Comparison of ENCODE assay signal across 35 cellular contexts in genomic region chr5:77461287-77461686, GRCh38.
"Had no signal": no experiment of that assay in that cellular context is flagged by ENCODE, and none has a peak within 500 bp of the region (broad histone marks: within the 10 kb centered on the region; RNA-seq: fewer than 3 reads in every experiment).

No MANE protein-coding gene starts in this region.

- H3K9me3 ChIP-seq: MG63 had no signal

- H3K27ac ChIP-seq: KMS-11 had no signal

- H3K27me3 ChIP-seq: MG63 had no signal

- H3K4me3 ChIP-seq: MG63 had no signal

- DNase-seq: Karpas-422, Kasumi-1, MG63, MM.1S, MV-4-11, NCI-H1048, NCI-H1092, NCI-H1092 treated with DMSO at 0.1 percent for 48 hours, NCI-H1105, NCI-H1105 treated with DMSO at 0.1 percent for 48 hours, NCI-H1417, NCI-H1417 treated with DMSO at 0.1 percent for 48 hours, NCI-H1436, NCI-H1436 treated with DMSO at 0.1 percent for 48 hours, NCI-H146, NCI-H1694, NCI-H1694 treated with DMSO at 0.1 percent for 48 hours, NCI-H187, NCI-H187 treated with DMSO at 0.1 percent for 48 hours, NCI-H1930, NCI-H2029, NCI-H2029 treated with DMSO at 0.1 percent for 48 hours, NCI-H2081, NCI-H2081 treated with DMSO at 0.1 percent for 48 hours, NCI-H2107, NCI-H2171, NCI-H2171 treated with DMSO at 0.1 percent for 48 hours, NCI-H2227 treated with DMSO at 0.1 percent for 48 hours, NCI-H226, NCI-H345, NCI-H446, NCI-H446 treated with DMSO at 0.1 percent for 48 hours, NCI-H510A, NCI-H510A treated with DMSO at 0.1 percent for 48 hours had no signal
